In the genomic region with DNA sequence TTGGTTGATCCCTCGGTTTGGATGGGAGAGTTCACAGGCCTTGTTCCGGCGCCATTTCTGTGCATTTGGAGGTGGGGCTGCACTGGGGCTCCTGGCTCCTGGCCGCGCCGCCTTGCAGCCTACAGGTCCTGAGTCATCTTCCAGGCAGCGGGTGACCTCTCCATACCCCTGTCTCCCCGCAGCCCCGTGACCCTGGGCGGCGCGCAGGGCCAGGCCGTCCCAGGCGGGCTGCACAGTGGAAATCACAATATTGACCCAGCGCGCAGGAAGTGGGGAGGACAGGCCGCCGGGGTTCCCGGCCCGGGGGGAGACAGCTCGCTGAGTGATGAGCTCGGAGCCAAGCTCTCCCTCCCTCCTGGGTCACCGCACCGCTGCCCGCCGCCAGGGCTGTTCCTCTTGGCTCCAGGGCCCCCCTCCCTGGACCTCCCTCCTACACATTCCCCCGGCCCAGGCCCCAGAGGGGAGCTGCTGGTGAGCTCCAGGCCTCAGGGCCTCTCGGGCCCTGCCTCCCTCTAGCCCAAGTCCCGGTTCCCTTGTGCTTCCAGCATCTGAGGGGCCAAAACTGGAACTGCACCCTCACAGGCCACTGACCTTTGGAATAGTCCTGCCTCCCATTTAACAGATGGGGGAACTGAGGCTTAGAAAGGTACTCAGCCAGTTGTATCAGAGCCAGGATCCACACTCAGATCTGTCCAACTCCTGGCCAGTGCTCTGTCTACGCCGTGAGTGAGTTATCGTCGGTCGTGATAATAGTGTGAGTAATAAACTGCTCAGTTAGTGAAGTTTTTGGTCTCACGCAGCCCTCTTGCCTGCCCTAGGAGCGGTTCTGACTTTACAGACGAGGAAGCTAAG, we compare ENCODE assay signal across 28 cellular contexts.
DNase-seq lines count a peak whose midpoint lies in the region; ATAC-seq, FAIRE-seq and TF ChIP-seq lines count a peak whose summit lies in the region.
"Had no signal": no experiment of that assay in that cellular context is flagged by ENCODE, and none has a peak within 500 bp of the region (broad histone marks: within the 10 kb centered on the region; RNA-seq: fewer than 3 reads in every experiment).

No MANE protein-coding gene starts in this region.

- no peaks in the 10 kb centered on the region for H3K9me3 ChIP-seq in K562 (replicated peaks; ENCODE audit: control insufficient read depth, insufficient read depth, low read depth, low read length)
- H3K9me3 ChIP-seq in kidney (ENCODE audit: control insufficient read depth in 1 of 2, low read length in 2 of 2), result no peaks in the 10 kb centered on the region
- no peaks in the 10 kb centered on the region for H3K9me3 ChIP-seq in osteoblast (ENCODE audit: low read depth, low read length)
- H3K9me3 ChIP-seq in CD4-positive, alpha-beta memory T cell (ENCODE audit: control insufficient read depth in 1 of 2, low read length in 2 of 2), result no peaks in the 10 kb centered on the region
- H3K9me3 ChIP-seq: BE2C, Caco-2, colonic mucosa, lower lobe of right lung, neutrophil had no signal

- peaks cover 12 to 18% of the 10 kb centered on the region in 2 experiments for H3K27me3 ChIP-seq in K562 (ENCODE audit: control insufficient read depth in 2 of 2, insufficient read depth in 2 of 2, low read length in 2 of 2)
- peaks cover 7% of the 10 kb centered on the region for H3K27me3 ChIP-seq in osteoblast (ENCODE audit: insufficient read depth, low read length)
- no peaks in the 10 kb centered on the region for H3K27me3 ChIP-seq in CD4-positive, alpha-beta memory T cell (ENCODE audit: insufficient read depth, low read length)
- H3K27me3 ChIP-seq: BE2C, colonic mucosa had no signal

- peaks cover 39% of the 10 kb centered on the region for H3K27me3 Mint-ChIP-seq in Calu3 (ENCODE audit: unreplicated experiment)
- peaks cover 14 to 18% of the 10 kb centered on the region in 2 donors for H3K27me3 Mint-ChIP-seq in CD4-positive, alpha-beta memory T cell
- H3K27me3 Mint-ChIP-seq in T-helper 2 cell treated with Interferon-gamma antibody and Interleukin-4, amounts not matched to agents 5 μg/mL and 100 μg/mL, for 36 hours (ENCODE audit: low read depth), result peaks cover 7% of the 10 kb centered on the region

- no peak overlapping the region for H3K27ac Mint-ChIP-seq in Calu3 (ENCODE audit: unreplicated experiment)
- H3K27ac Mint-ChIP-seq in CD4-positive, alpha-beta memory T cell, result no peak overlapping the region
- H3K27ac Mint-ChIP-seq in T-helper 2 cell treated with Interferon-gamma antibody and Interleukin-4, amounts not matched to agents 5 μg/mL and 100 μg/mL, for 36 hours, result no peak overlapping the region
- H3K27ac Mint-ChIP-seq: activated B cell treated with CpG ODN at 0.5 μM for 24 hours; activated naive CD8-positive, alpha-beta T cell treated with anti-CD3 and anti-CD28 coated beads, Interleukin-2, amount 10 ng/mL, durations not matched to agents 7 days and 5 days; stimulated activated naive CD8-positive, alpha-beta T cell treated with anti-CD3 and anti-CD28 coated beads, Interleukin-15, Interleukin-2, amounts not matched to agents 100 ng/mL and 50 ng/mL, for 24 hours had no signal

- peaks cover 3% of the 10 kb centered on the region for H3K9me1 ChIP-seq in K562 (ENCODE audit: control insufficient read depth, insufficient read depth, low read length)

- H3K27ac ChIP-seq in K562 (ENCODE audit: extremely low read depth, low read depth, low read length) (peak overlapping the region; percentile 53; the same call in 2 of the 3 replicates), kidney (ENCODE audit: low read depth in 2 of 2, low read length in 2 of 2) (no peak overlapping the region), osteoblast (ENCODE audit: low read depth, low read length) (no peak overlapping the region)
- H3K27ac ChIP-seq in CD4-positive, alpha-beta memory T cell (ENCODE audit: low read depth, low read length), result no peak overlapping the region
- H3K27ac ChIP-seq: colonic mucosa, lower lobe of right lung, neutrophil, RWPE1, tibial nerve had no signal

- TF ChIP-seq CTCF in Calu3 (IDR thresholded peaks at IDR 0.05; ENCODE audit: unreplicated experiment) (no peak), K562 (IDR thresholded peaks at IDR 0.05 in 2 of 3, conservative IDR thresholded peaks at IDR 0.05 in 1 of 3; ENCODE audit: insufficient read depth in 2 of 3, low read depth in 1 of 3, low read length in 3 of 3) (peak in 1 of 3 experiments; percentile 5; a peak in 1 of 6 replicates), kidney (IDR thresholded peaks at IDR 0.05; ENCODE audit: borderline replicate concordance, extremely low read depth, insufficient read depth) (no peak), osteoblast (IDR thresholded peaks at IDR 0.05; ENCODE audit: extremely low read depth, low read depth, low read length) (no peak)

- H3K36me3 Mint-ChIP-seq in Calu3 (ENCODE audit: insufficient read depth, unreplicated experiment), result no peaks in the 10 kb centered on the region
- no peaks in the 10 kb centered on the region for H3K36me3 Mint-ChIP-seq in CD4-positive, alpha-beta memory T cell
- no peaks in the 10 kb centered on the region for H3K36me3 Mint-ChIP-seq in T-helper 2 cell treated with Interferon-gamma antibody and Interleukin-4, amounts not matched to agents 5 μg/mL and 100 μg/mL, for 36 hours (ENCODE audit: low read depth)
- H3K36me3 Mint-ChIP-seq: activated naive CD8-positive, alpha-beta T cell treated with anti-CD3 and anti-CD28 coated beads, Interleukin-2, amount 10 ng/mL, durations not matched to agents 7 days and 5 days had no signal

- H3K9me3 Mint-ChIP-seq in Calu3 (ENCODE audit: low read depth, unreplicated experiment), result no peaks in the 10 kb centered on the region
- no peaks in the 10 kb centered on the region for H3K9me3 Mint-ChIP-seq in CD4-positive, alpha-beta memory T cell
- no peaks in the 10 kb centered on the region for H3K9me3 Mint-ChIP-seq in T-helper 2 cell treated with Interferon-gamma antibody and Interleukin-4, amounts not matched to agents 5 μg/mL and 100 μg/mL, for 36 hours
- H3K9me3 Mint-ChIP-seq: activated B cell treated with CpG ODN at 0.5 μM for 24 hours; activated naive CD8-positive, alpha-beta T cell treated with anti-CD3 and anti-CD28 coated beads, Interleukin-2, amount 10 ng/mL, durations not matched to agents 7 days and 5 days; stimulated activated naive CD8-positive, alpha-beta T cell treated with anti-CD3 and anti-CD28 coated beads, Interleukin-15, Interleukin-2, amounts not matched to agents 100 ng/mL and 50 ng/mL, for 24 hours had no signal

- H2AFZ ChIP-seq in K562 (ENCODE audit: low read depth, low read length) (peak overlapping the region; percentile 92), osteoblast (ENCODE audit: low read length) (no peak overlapping the region)

- H3K4me1 ChIP-seq in K562 (replicated peaks in 1 of 2; ENCODE audit: control insufficient read depth in 2 of 2, insufficient read depth in 2 of 2, low read length in 2 of 2), result peaks cover 20% of the 10 kb centered on the region in 2 experiments
- H3K4me1 ChIP-seq in kidney (ENCODE audit: control insufficient read depth in 1 of 2, insufficient read depth in 1 of 2, low read depth in 1 of 2, low read length in 2 of 2), result no peaks in the 10 kb centered on the region
- H3K4me1 ChIP-seq in osteoblast (ENCODE audit: insufficient read depth, low read length), result no peaks in the 10 kb centered on the region
- H3K4me1 ChIP-seq in CD4-positive, alpha-beta memory T cell (ENCODE audit: insufficient read depth, low read length), result no peaks in the 10 kb centered on the region
- H3K4me1 ChIP-seq: BE2C, Caco-2, colonic mucosa, lower lobe of right lung, tibial nerve had no signal

- H3K36me3 ChIP-seq in K562 (ENCODE audit: control insufficient read depth, insufficient read depth, low read length) (no peaks in the 10 kb centered on the region), kidney (ENCODE audit: control insufficient read depth in 1 of 2, insufficient read depth in 2 of 2, low read length in 2 of 2) (no peaks in the 10 kb centered on the region), osteoblast (ENCODE audit: insufficient read depth, low read length) (no peaks in the 10 kb centered on the region)
- H3K36me3 ChIP-seq in CD4-positive, alpha-beta memory T cell (ENCODE audit: insufficient read depth, low read length), result no peaks in the 10 kb centered on the region
- H3K36me3 ChIP-seq: BE2C, colonic mucosa, lower lobe of right lung, neutrophil, tibial nerve had no signal

- POLR2A ChIA-PET in K562 (lab: Yijun Ruan, JAX), result interaction anchor here (0.5 to 0.7 kb wide), 6 partner anchors 10 to 1345 kb away, joined by 3 to 5 read pairs (median 3); no protein-coding TSS in a partner anchor
- POLR2A ChIA-PET in CD4-positive, alpha-beta memory T cell (lab: Charles Lee; ENCODE audit: partially characterized antibody), result no interaction called here

- no peak; the same call in 1 of the 2 replicates for TF ChIP-seq POLR2A in K562 (conservative IDR thresholded peaks at IDR 0.05)

- no TSS peak for BruUV-seq in Calu3 (replicated peaks; lab: Mats Ljungman, UMichigan)
- BruUV-seq in K562 (replicated peaks; lab: Mats Ljungman, UMichigan), result no TSS peak

- H3K79me2 ChIP-seq in K562 (ENCODE audit: control insufficient read depth, insufficient read depth, low read length), result no peaks in the 10 kb centered on the region
- no peaks in the 10 kb centered on the region for H3K79me2 ChIP-seq in osteoblast (ENCODE audit: insufficient read depth, low read length)

- H3K9ac ChIP-seq in K562 (ENCODE audit: insufficient read depth in 1 of 2, low read depth in 2 of 2, low read length in 2 of 2) (peak overlapping the region; percentile 48 to 50; a peak in 3 of 4 replicates), kidney (ENCODE audit: low read length in 2 of 2) (no peak overlapping the region)

- no peak overlapping the region for H3K4me3 Mint-ChIP-seq in Calu3 (ENCODE audit: low read depth, unreplicated experiment)
- H3K4me3 Mint-ChIP-seq in CD4-positive, alpha-beta memory T cell, result no peak overlapping the region
- H3K4me3 Mint-ChIP-seq in T-helper 2 cell treated with Interferon-gamma antibody and Interleukin-4, amounts not matched to agents 5 μg/mL and 100 μg/mL, for 36 hours, result no peak overlapping the region
- H3K4me3 Mint-ChIP-seq: activated B cell treated with CpG ODN at 0.5 μM for 24 hours; activated naive CD8-positive, alpha-beta T cell treated with anti-CD3 and anti-CD28 coated beads, Interleukin-2, amount 10 ng/mL, durations not matched to agents 7 days and 5 days; stimulated activated naive CD8-positive, alpha-beta T cell treated with anti-CD3 and anti-CD28 coated beads, Interleukin-15, Interleukin-2, amounts not matched to agents 100 ng/mL and 50 ng/mL, for 24 hours had no signal

- H3K4me1 Mint-ChIP-seq in Calu3 (ENCODE audit: low read depth, unreplicated experiment), result no peaks in the 10 kb centered on the region
- H3K4me1 Mint-ChIP-seq in CD4-positive, alpha-beta memory T cell, result no peaks in the 10 kb centered on the region
- no peaks in the 10 kb centered on the region for H3K4me1 Mint-ChIP-seq in T-helper 2 cell treated with Interferon-gamma antibody and Interleukin-4, amounts not matched to agents 5 μg/mL and 100 μg/mL, for 36 hours (ENCODE audit: low read depth)
- H3K4me1 Mint-ChIP-seq: activated B cell treated with CpG ODN at 0.5 μM for 24 hours; activated naive CD8-positive, alpha-beta T cell treated with anti-CD3 and anti-CD28 coated beads, Interleukin-2, amount 10 ng/mL, durations not matched to agents 7 days and 5 days had no signal

- in situ Hi-C loops in K562 (cut with MboI), result no loop called here

- H4K20me1 ChIP-seq in K562 (replicated peaks; ENCODE audit: control insufficient read depth, insufficient read depth, low read length), result no peaks in the 10 kb centered on the region
- no peaks in the 10 kb centered on the region for H4K20me1 ChIP-seq in osteoblast (ENCODE audit: insufficient read depth, low read length)

- WGBS in K562 (ENCODE audit: insufficient coverage, low coverage, missing lambda C conversion rate), result 22% methylated on average over 37 of the region's 37 CpGs

- TF ChIP-seq EP300 in K562 (IDR thresholded peaks at IDR 0.05; ENCODE audit: low read length), result peak; percentile 52

- CTCF ChIA-PET in Calu3 (lab: Charles Lee) (no interaction called here), K562 (lab: Yijun Ruan, JAX; ENCODE audit: low intra/inter-chr PET ratio) (no interaction called here)
- CTCF ChIA-PET in CD4-positive, alpha-beta memory T cell (lab: Charles Lee; ENCODE audit: partially characterized antibody), result no interaction called here

- no peak overlapping the region; the same call in 1 of the 2 replicates for H3K4me3 ChIP-seq in K562
- no peak overlapping the region for H3K4me3 ChIP-seq in kidney (ENCODE audit: low read length in 2 of 2)
- no peak overlapping the region for H3K4me3 ChIP-seq in osteoblast (ENCODE audit: insufficient read depth, low read length)
- no peak overlapping the region for H3K4me3 ChIP-seq in CD4-positive, alpha-beta memory T cell (ENCODE audit: low read length in 2 of 2)
- H3K4me3 ChIP-seq: colonic mucosa, lower lobe of right lung, tibial nerve had no signal

- DNase-seq in Calu3 (peak; percentile 15), K562 (ENCODE audit: extremely low read depth in 1 of 4, low spot score in 3 of 4) (peak; percentile 89 to 92 (median 90)), kidney (peak; percentile 80), osteoblast (ENCODE audit: insufficient read length, low spot score, missing footprints) (peak; percentile 83)
- no peak for DNase-seq in CD4-positive, alpha-beta memory T cell
- no peak for DNase-seq in T-helper 2 cell treated with Interferon-gamma antibody and Interleukin-4, amounts not matched to agents 5 μg/mL and 100 μg/mL, for 36 hours (ENCODE audit: low spot score)
- DNase-seq: activated B cell treated with CpG ODN at 0.5 μM for 24 hours; activated CD4-positive, alpha-beta T cell treated with anti-CD3 and anti-CD28 coated beads, Interleukin-2, amount 50 U/mL, for 48 hours; activated effector memory CD4-positive, alpha-beta T cell treated with Interleukin-2 at 50 U/mL for 16 hours; activated naive CD8-positive, alpha-beta T cell treated with anti-CD3 and anti-CD28 coated beads, Interleukin-2, amount 10 ng/mL, durations not matched to agents 7 days and 5 days; BE2C; Caco-2; colonic mucosa; glutamatergic neuron; Kasumi-1; lower lobe of right lung; NCI-H1694; NCI-H2171; stimulated activated CD4-positive, alpha-beta T cell treated with anti-CD3 and anti-CD28 coated beads, Interleukin-4, amount 100 ng/mL, for 1 hour; T1000 had no signal

- no peak for TF ChIP-seq RAD21 in K562 (CRISPR knock-in tag; conservative IDR thresholded peaks at IDR 0.05 in 1 of 2, IDR thresholded peaks at IDR 0.05 in 1 of 2)

- peak; percentile 88 for FAIRE-seq in K562 (lab: Jason Lieb, UNC)
- no peak for FAIRE-seq in kidney (lab: Jason Lieb, UNC)
- FAIRE-seq: HTR-8/SVneo had no signal

- intact Hi-C loops in Calu3 (cut with micrococcal nuclease; ENCODE audit: unreplicated experiment) (no loop called here), K562 (cut with micrococcal nuclease) (no loop called here), kidney (cut with DNase I) (no loop called here)
- intact Hi-C loops in CD4-positive, alpha-beta memory T cell (cut with micrococcal nuclease), result no loop called here

- ATAC-seq in K562 (peak; percentile 95), GM18502 (IDR thresholded peaks at IDR 0.05; ENCODE audit: poor library complexity, unreplicated experiment) (no peak), GM18498 (IDR thresholded peaks at IDR 0.05; ENCODE audit: unreplicated experiment) (no peak)
- ATAC-seq: HCT116, lower lobe of right lung had no signal

- H3K4me2 ChIP-seq in K562 (ENCODE audit: insufficient read depth, low read length) (peak overlapping the region; percentile 49), osteoblast (ENCODE audit: insufficient read depth, low read length) (no peak overlapping the region)

Comparison
In these comparisons a context has a peak if more than half of its experiments do, and no peak if none do; other contexts are left out.
1. DNase-seq: peak in Calu3 (single experiment), K562 (4 of 4), kidney (single experiment) and osteoblast (single experiment); none in CD4-positive, alpha-beta memory T cell (0 of 5) and T-helper 2 cell treated with Interferon-gamma antibody and Interleukin-4, amounts not matched to agents 5 μg/mL and 100 μg/mL, for 36 hours (single experiment).
2. H3K9ac ChIP-seq: peak in K562 (2 of 2); none in kidney (0 of 2).